In the genomic region with DNA sequence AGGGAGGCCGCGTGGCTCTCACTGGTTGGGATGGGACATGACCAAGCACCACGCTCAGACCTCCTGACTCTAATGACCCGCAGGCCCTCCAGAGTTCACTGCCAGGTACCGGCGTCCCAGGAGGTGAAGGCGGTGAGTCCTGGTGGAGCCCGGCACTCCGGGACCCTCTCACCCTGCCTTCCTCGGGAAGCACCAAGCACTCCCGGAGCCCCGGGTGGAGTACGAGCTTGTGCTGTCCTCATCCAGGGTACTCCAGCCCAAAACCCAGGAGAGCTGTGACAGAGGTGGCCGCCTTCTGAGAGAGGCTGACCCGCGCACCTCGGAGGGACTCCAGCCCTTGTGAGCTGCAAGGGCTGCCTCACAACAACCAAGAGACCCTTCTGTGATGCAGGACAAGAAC, we compare ENCODE assay signal across 1 cellular context.
A peak's percentile ranks its signal among the peaks of the same experiment; 100 is the strongest.
TF ChIP-seq lines count a peak whose summit lies in the region.

No MANE protein-coding gene starts in this region.

TF ChIP-seq in HepG2, 621 proteins besides CTCF, POLR2A, EP300 and RAD21:
- TF ChIP-seq, protein P1, sequence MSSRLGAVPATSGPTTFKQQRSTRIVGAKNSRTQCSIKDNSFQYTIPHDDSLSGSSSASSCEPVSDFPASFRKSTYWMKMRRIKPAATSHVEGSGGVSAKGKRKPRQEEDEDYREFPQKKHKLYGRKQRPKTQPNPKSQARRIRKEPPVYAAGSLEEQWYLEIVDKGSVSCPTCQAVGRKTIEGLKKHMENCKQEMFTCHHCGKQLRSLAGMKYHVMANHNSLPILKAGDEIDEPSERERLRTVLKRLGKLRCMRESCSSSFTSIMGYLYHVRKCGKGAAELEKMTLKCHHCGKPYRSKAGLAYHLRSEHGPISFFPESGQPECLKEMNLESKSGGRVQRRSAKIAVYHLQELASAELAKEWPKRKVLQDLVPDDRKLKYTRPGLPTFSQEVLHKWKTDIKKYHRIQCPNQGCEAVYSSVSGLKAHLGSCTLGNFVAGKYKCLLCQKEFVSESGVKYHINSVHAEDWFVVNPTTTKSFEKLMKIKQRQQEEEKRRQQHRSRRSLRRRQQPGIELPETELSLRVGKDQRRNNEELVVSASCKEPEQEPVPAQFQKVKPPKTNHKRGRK (CRISPR knock-in tag; IDR thresholded peaks at IDR 0.05) = no peak
- TF ChIP-seq AGO2 (optimal IDR thresholded peaks at IDR 0.05; ENCODE audit: low read depth, low read length) = peak; percentile 14
TF ChIP-seq in HepG2: peak in this region for 1.
